ENCODE assay signal across 1 cellular context in genomic region chr6:47187883-47188587, GRCh38.
TF ChIP-seq lines count a peak whose summit lies in the region.

No MANE protein-coding gene starts in this region.

TF ChIP-seq in HepG2, 621 proteins besides CTCF, POLR2A, EP300 and RAD21 (continued from another document):
- no peak for TF ChIP-seq ZNF18 (CRISPR knock-in tag; IDR thresholded peaks at IDR 0.05; ENCODE audit: insufficient replicate concordance)
- 0 out of 2 replicates have a peak, but pooled peaks have one; percentile 22 for TF ChIP-seq RARA (CRISPR knock-in tag; IDR thresholded peaks at IDR 0.05)
- no peak for TF ChIP-seq PRPF4 (IDR thresholded peaks at IDR 0.05; ENCODE audit: low read depth, low read length, poor library complexity, severe bottlenecking)
- TF ChIP-seq HMG20A (CRISPR knock-in tag; IDR thresholded peaks at IDR 0.05; ENCODE audit: borderline replicate concordance), result peak; percentile 70
- 0 out of 2 replicates have a peak, but pooled peaks have one; percentile 22 for TF ChIP-seq ZNF598 (CRISPR knock-in tag; IDR thresholded peaks at IDR 0.05; ENCODE audit: borderline replicate concordance)
- TF ChIP-seq DNMT3B (CRISPR knock-in tag; conservative IDR thresholded peaks at IDR 0.05), result 0 out of 2 replicates have a peak, but pooled peaks have one; percentile 46
- TF ChIP-seq GATAD2A (CRISPR knock-in tag; IDR thresholded peaks at IDR 0.05), result peak; percentile 43; the same call in 1 of the 2 replicates
- TF ChIP-seq ZNF746 (CRISPR knock-in tag; IDR thresholded peaks at IDR 0.05), result no peak
- no peak for TF ChIP-seq PLRG1 (conservative IDR thresholded peaks at IDR 0.05)
- no peak for TF ChIP-seq STAT6 (CRISPR knock-in tag; IDR thresholded peaks at IDR 0.05; ENCODE audit: borderline replicate concordance)
- TF ChIP-seq RFXANK (CRISPR knock-in tag; IDR thresholded peaks at IDR 0.05), result 0 out of 2 replicates have a peak, but pooled peaks have one; percentile 22
- no peak for TF ChIP-seq ZNF484 (CRISPR knock-in tag; IDR thresholded peaks at IDR 0.05; ENCODE audit: borderline replicate concordance, low read depth)
- peak; percentile 43 for TF ChIP-seq ASH2L (IDR thresholded peaks at IDR 0.05; ENCODE audit: insufficient read length, low read depth, low read length)
- no peak for TF ChIP-seq KLF16 (CRISPR knock-in tag; IDR thresholded peaks at IDR 0.05)
- TF ChIP-seq ZNF468 (CRISPR knock-in tag; IDR thresholded peaks at IDR 0.05), result no peak
- TF ChIP-seq NCOR1 (IDR thresholded peaks at IDR 0.05; ENCODE audit: borderline replicate concordance, low read length), result 0 out of 2 replicates have a peak, but pooled peaks have one; percentile 68
- TF ChIP-seq HNF4A (CRISPR knock-in tag; IDR thresholded peaks at IDR 0.05), result peak; percentile 48; the same call in 1 of the 2 replicates
- TF ChIP-seq ZNF841 (CRISPR knock-in tag; IDR thresholded peaks at IDR 0.05; ENCODE audit: borderline replicate concordance), result no peak
- no peak for TF ChIP-seq PHF21A (CRISPR knock-in tag; IDR thresholded peaks at IDR 0.05)
